In genomic region chr1:109197163-109198042, GRCh38 we compare ENCODE assay signal across 10 cellular contexts. TPM values are rescaled to one million over a fixed set of nuclear protein-coding genes. Genes with fewer than 3 reads are reported as not detected.
DNase-seq lines count a peak whose midpoint lies in the region; ATAC-seq and TF ChIP-seq lines count a peak whose summit lies in the region.
"Had no signal": no experiment of that assay in that cellular context is flagged by ENCODE, and none has a peak within 500 bp of the region (broad histone marks: within the 10 kb centered on the region; RNA-seq: fewer than 3 reads in every experiment).

No MANE protein-coding gene starts in this region.

- H3K27ac ChIP-seq in breast epithelium: peak overlapping the region in 1 of 2 donors; percentile 70
- H3K27ac ChIP-seq in upper lobe of right lung: peak overlapping the region; percentile 51
- H3K27ac ChIP-seq: psoas muscle had no signal

- no peak overlapping the region for H3K4me3 ChIP-seq in breast epithelium
- H3K4me3 ChIP-seq in upper lobe of right lung: no peak overlapping the region
- H3K4me3 ChIP-seq: psoas muscle had no signal

- H3K36me3 ChIP-seq in breast epithelium: no peaks in the 10 kb centered on the region
- H3K36me3 ChIP-seq in upper lobe of right lung: no peaks in the 10 kb centered on the region

- CTCF ChIA-PET in MCF 10A (lab: Yijun Ruan, JAX): interaction anchor here (0.6 to 6.3 kb wide), 10 partner anchors 10 to 440 kb away, joined by 3 to 95 read pairs (median 4); partner anchors contain the start of genes PSRC1 and SARS1

- intact Hi-C loops in MCF 10A (cut with micrococcal nuclease) (loop anchor here (10.0 kb wide), 1 partner anchor 337 kb away; the partner anchor contains the start of gene GPR61), breast epithelium (cut with DNase I; ENCODE audit: low total_unique reads) (no loop called here), upper lobe of right lung (cut with DNase I) (no loop called here)

- no peaks in the 10 kb centered on the region for H3K27me3 Mint-ChIP-seq in MCF 10A (ENCODE audit: insufficient read depth, unreplicated experiment)

- DNase-seq in MCF 10A (ENCODE audit: unreplicated experiment): peak; percentile 92
- DNase-seq in breast epithelium (ENCODE audit: low spot score in 2 of 2): no peak
- DNase-seq in amniotic epithelial cell (ENCODE audit: low read depth): peak; percentile 96
- DNase-seq in iris pigment epithelial cell (ENCODE audit: low read depth): peak; percentile 98
- DNase-seq in upper lobe of right lung: no peak
- no peak for DNase-seq in NCI-H524 treated with DMSO at 0.1 percent for 48 hours (lab: John Stamatoyannopoulos, UW)
- DNase-seq: GDM1 had no signal

- peak overlapping the region; percentile 39 for H3K4me3 Mint-ChIP-seq in MCF 10A (ENCODE audit: unreplicated experiment)

- H3K9me3 ChIP-seq in breast epithelium: no peaks in the 10 kb centered on the region
- no peaks in the 10 kb centered on the region for H3K9me3 ChIP-seq in upper lobe of right lung
- H3K9me3 ChIP-seq: psoas muscle had no signal

- H3K4me1 ChIP-seq in breast epithelium: no peaks in the 10 kb centered on the region
- H3K4me1 ChIP-seq in upper lobe of right lung: peaks cover 24% of the 10 kb centered on the region

- peaks cover 31% of the 10 kb centered on the region for H3K4me1 Mint-ChIP-seq in MCF 10A (ENCODE audit: insufficient read depth, unreplicated experiment)

- no peak for TF ChIP-seq POLR2A in breast epithelium (IDR thresholded peaks at IDR 0.05)

- H3K36me3 Mint-ChIP-seq in MCF 10A (ENCODE audit: insufficient read depth, unreplicated experiment): no peaks in the 10 kb centered on the region

- peak overlapping the region; percentile 36 for H3K27ac Mint-ChIP-seq in MCF 10A (ENCODE audit: low read depth, unreplicated experiment)

- H3K27me3 ChIP-seq in breast epithelium: no peaks in the 10 kb centered on the region
- H3K27me3 ChIP-seq in upper lobe of right lung: no peaks in the 10 kb centered on the region

- TF ChIP-seq CTCF in MCF 10A (IDR thresholded peaks at IDR 0.05; ENCODE audit: unreplicated experiment) (no peak), breast epithelium (IDR thresholded peaks at IDR 0.05) (no peak), upper lobe of right lung (IDR thresholded peaks at IDR 0.05) (no peak)

- no peaks in the 10 kb centered on the region for H3K9me3 Mint-ChIP-seq in MCF 10A (ENCODE audit: unreplicated experiment)

- TSS peak; percentile 24 for BruUV-seq in MCF 10A (replicated peaks; lab: Mats Ljungman, UMichigan)

- POLR2A ChIA-PET in MCF 10A (lab: Yijun Ruan, JAX): interaction anchor here (0.6 to 4.3 kb wide), 30 partner anchors 10 to 493 kb away, joined by 3 to 69 read pairs (median 6); partner anchors contain the start of genes SARS1, SORT1, TAF13 and TMEM167B

- ATAC-seq in upper lobe of right lung (peak; percentile 51), HG03342 (IDR thresholded peaks at IDR 0.05; ENCODE audit: unreplicated experiment) (no peak), GM18498 (IDR thresholded peaks at IDR 0.05; ENCODE audit: unreplicated experiment) (no peak)

RNA-seq across cellular contexts. Expression of gene SARS1, which starts 16.3 kb away (rescaled TPM):
- total RNA-seq in MCF 10A (2022) (381 and 492 TPM in 2 replicates), breast epithelium (100 to 1,000 TPM; 146 to 172 (median 161) TPM), upper lobe of right lung (194 TPM)

RNA-seq across cellular contexts. Expression of gene CELSR2, which starts 51.9 kb away (rescaled TPM):
- total RNA-seq in MCF 10A (2022) (6.9 and 7.2 TPM in 2 replicates), breast epithelium (10 to 100 TPM in 2 of 3 donors, 1 to 10 TPM in 1; 1.3 to 19.5 (median 13.8) TPM), upper lobe of right lung (7.4 TPM)

Comparison
In these comparisons a context has a peak if more than half of its experiments do, and no peak if none do; other contexts are left out.
1. DNase-seq: peak in MCF 10A (single experiment), amniotic epithelial cell (single experiment) and iris pigment epithelial cell (single experiment); none in breast epithelium (0 of 2), upper lobe of right lung (single experiment) and NCI-H524 treated with DMSO at 0.1 percent for 48 hours (single experiment).